In the genomic region with DNA sequence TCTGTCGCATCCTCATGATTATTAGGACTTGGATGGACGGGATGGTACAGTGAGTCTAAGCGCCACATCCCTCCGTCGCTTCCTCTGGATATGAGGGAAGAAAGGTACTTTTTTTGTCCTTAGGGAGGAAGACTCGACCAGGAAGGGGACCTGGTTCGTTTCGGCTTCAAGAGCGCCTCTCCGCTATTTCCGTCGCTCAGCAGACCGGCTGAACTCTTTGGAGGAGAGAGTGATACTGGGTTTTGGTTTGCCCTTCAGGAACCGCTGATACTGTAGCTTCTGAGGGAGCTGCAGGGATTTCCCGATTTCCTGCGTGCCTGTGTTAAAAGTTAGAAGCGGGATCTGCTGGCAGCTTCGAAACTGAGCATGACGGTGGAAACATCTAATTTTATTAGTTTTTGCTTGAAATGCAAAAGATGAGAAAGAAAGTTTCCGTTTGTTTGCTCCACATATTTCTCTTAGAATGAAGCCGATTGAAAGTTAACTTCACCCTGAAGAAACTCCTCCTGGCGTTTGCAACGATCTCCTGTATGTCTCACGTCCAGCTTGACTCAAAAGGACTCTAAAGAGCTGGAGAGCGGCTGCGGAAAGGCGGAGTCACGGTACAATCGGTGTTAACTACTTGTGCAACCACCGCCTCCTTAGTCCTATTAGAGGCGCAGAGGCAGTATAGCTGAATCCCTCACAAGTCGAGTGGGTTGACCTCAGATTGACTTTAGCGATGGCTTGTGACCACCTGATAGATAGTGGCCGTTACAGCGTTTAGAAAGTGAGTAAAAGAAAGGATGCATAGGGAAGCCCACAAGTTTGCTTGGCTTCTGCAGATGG, we compare ENCODE assay signal across 10 cellular contexts.
DNase-seq lines count a peak whose midpoint lies in the region; ATAC-seq and TF ChIP-seq lines count a peak whose summit lies in the region.
"Had no signal": no experiment of that assay in that cellular context is flagged by ENCODE, and none has a peak within 500 bp of the region (broad histone marks: within the 10 kb centered on the region; RNA-seq: fewer than 3 reads in every experiment).

No MANE protein-coding gene starts in this region.

- WGBS in psoas muscle, 3 donors = 3% methylated on average over 35 of the region's 35 CpGs

- H3K4me1 Mint-ChIP-seq in activated T-cell treated with anti-CD3 and anti-CD28 coated beads, Interleukin-2, amount 50 U/mL, for 72 hours (ENCODE audit: low read depth) = peaks cover 36% of the 10 kb centered on the region

- H3K27ac ChIP-seq in psoas muscle = no peak overlapping the region

- intact Hi-C loops in psoas muscle (cut with DNase I) = no loop called here

- no peaks in the 10 kb centered on the region for H3K36me3 ChIP-seq in psoas muscle (ENCODE audit: insufficient read depth in 1 of 2, low read depth in 1 of 2)

- DNase-seq in activated T-cell treated with anti-CD3 and anti-CD28 coated beads, Interleukin-2, amount 50 U/mL, for 72 hours = no peak
- DNase-seq in activated T-cell treated with anti-CD3 and anti-CD28 coated beads, Interleukin-2, amount 50 U/mL, for 1 hour = no peak
- DNase-seq in OCI-M1 (lab: John Stamatoyannopoulos, UW) (peak; percentile 86), dedifferentiated amniotic fluid mesenchymal stem cell (ENCODE audit: extremely low spot score) (peak; percentile 33), retinal pigment epithelial cell (ENCODE audit: low read depth) (no peak), psoas muscle (no peak)
- DNase-seq: anterior cingulate cortex, DMS153 had no signal

- H3K4me3 ChIP-seq in retinal pigment epithelial cell (ENCODE audit: low read length) = peak overlapping the region; percentile 47
- H3K4me3 ChIP-seq in psoas muscle = no peak overlapping the region

- H3K36me3 Mint-ChIP-seq in activated T-cell treated with anti-CD3 and anti-CD28 coated beads, Interleukin-2, amount 50 U/mL, for 72 hours (ENCODE audit: insufficient read depth in 2 of 2) = peaks cover 6 to 9% of the 10 kb centered on the region in 2 donors

- peaks cover 2 to 3% of the 10 kb centered on the region in 2 donors for H3K9me3 Mint-ChIP-seq in activated T-cell treated with anti-CD3 and anti-CD28 coated beads, Interleukin-2, amount 50 U/mL, for 72 hours

- peak overlapping the region; percentile 56 for H3K27ac Mint-ChIP-seq in activated T-cell treated with anti-CD3 and anti-CD28 coated beads, Interleukin-2, amount 50 U/mL, for 72 hours

- H3K4me3 Mint-ChIP-seq in activated T-cell treated with anti-CD3 and anti-CD28 coated beads, Interleukin-2, amount 50 U/mL, for 72 hours = peak overlapping the region; percentile 57 to 65

- peaks cover 93% of the 10 kb centered on the region for H3K27me3 Mint-ChIP-seq in activated T-cell treated with anti-CD3 and anti-CD28 coated beads, Interleukin-2, amount 50 U/mL, for 72 hours (ENCODE audit: low read depth)

- peaks cover 17 to 92% (median 19%) of the 10 kb centered on the region in 3 donors for H3K27me3 ChIP-seq in psoas muscle (ENCODE audit: insufficient read depth in 3 of 3, low read length in 2 of 3)

- H3K9me3 ChIP-seq in psoas muscle = peaks cover 2% of the 10 kb centered on the region

- TF ChIP-seq CTCF in retinal pigment epithelial cell (conservative IDR thresholded peaks at IDR 0.05; ENCODE audit: low read depth, low read length) (no peak), psoas muscle (IDR thresholded peaks at IDR 0.05) (no peak)

- no peaks in the 10 kb centered on the region for H3K4me1 ChIP-seq in psoas muscle

- peak in 1 of 2 donors; percentile 26 for ATAC-seq in activated T-cell treated with anti-CD3 and anti-CD28 coated beads, Interleukin-2, amount 50 U/mL, for 72 hours (replicated peaks in 1 of 2)
- no peak for ATAC-seq in psoas muscle
- no peak for ATAC-seq in HG03175 (IDR thresholded peaks at IDR 0.05; ENCODE audit: unreplicated experiment)
- ATAC-seq in HG03439 (IDR thresholded peaks at IDR 0.05; ENCODE audit: unreplicated experiment) = no peak

Comparison
In these comparisons a context has a peak if more than half of its experiments do, and no peak if none do; other contexts are left out.
1. DNase-seq: peak in OCI-M1 (single experiment) and dedifferentiated amniotic fluid mesenchymal stem cell (single experiment); none in activated T-cell treated with anti-CD3 and anti-CD28 coated beads, Interleukin-2, amount 50 U/mL, for 72 hours (0 of 2), activated T-cell treated with anti-CD3 and anti-CD28 coated beads, Interleukin-2, amount 50 U/mL, for 1 hour (single experiment), retinal pigment epithelial cell (single experiment) and psoas muscle (0 of 2).